ENCODE assay signal across 8 cellular contexts in genomic region chr11:60265373-60266214, GRCh38. TPM values are rescaled to one million over a fixed set of nuclear protein-coding genes. Genes with fewer than 3 reads are reported as not detected.
DNase-seq lines count a peak whose midpoint lies in the region; ATAC-seq, FAIRE-seq and TF ChIP-seq lines count a peak whose summit lies in the region.

No MANE protein-coding gene starts in this region.

- intact Hi-C loops in HepG2 (cut with micrococcal nuclease; ENCODE audit: unreplicated experiment), result loop anchor here (1.0 to 5.0 kb wide), 4 partner anchors 69 to 353 kb away; no protein-coding TSS in a partner anchor

- H3K4me1 ChIP-seq in HepG2 (ENCODE audit: insufficient read depth, low read length), result no peaks in the 10 kb centered on the region

- TF ChIP-seq EP300 in HepG2 (IDR thresholded peaks at IDR 0.05; ENCODE audit: low read depth in 2 of 2, low read length in 2 of 2), result no peak
- TF ChIP-seq EP300 in HepG2 (CRISPR knock-in tag; IDR thresholded peaks at IDR 0.05; ENCODE audit: borderline replicate concordance), result no peak

- H3K27me3 ChIP-seq in HepG2 (ENCODE audit: control insufficient read depth in 1 of 2, insufficient read depth in 2 of 2, low read length in 2 of 2) (peaks cover 0 to 4% of the 10 kb centered on the region in 2 experiments; a peak in 2 of 5 replicates), MG63 (0 out of 2 replicates have a peak, but pooled peaks cover 3% of the 10 kb centered on the region)

- CTCF ChIA-PET in HepG2 (lab: Yijun Ruan, JAX; ENCODE audit: low intra/inter-chr PET ratio, low total read pairs), result interaction anchor here (0.6 kb wide), 1 partner anchor 491 kb away, joined by 3 read pairs; the partner anchor contains the start of gene MS4A15

- TF ChIP-seq CTCF in brain (conservative IDR thresholded peaks at IDR 0.05) (peak; percentile 76 to 87), HepG2 (CRISPR knock-in tag; IDR thresholded peaks at IDR 0.05) (peak; percentile 69)

- peaks cover 0 to 3% (median 2%) of the 10 kb centered on the region in 5 experiments for H3K9me3 Mint-ChIP-seq in brain

- no peak overlapping the region for H3K27ac Mint-ChIP-seq in brain

- H3K9me3 ChIP-seq in HepG2 (ENCODE audit: low read length) (no peaks in the 10 kb centered on the region), MG63 (0 out of 2 replicates have a peak, but pooled peaks cover 3% of the 10 kb centered on the region)

- H3K36me3 Mint-ChIP-seq in brain, result no peaks in the 10 kb centered on the region

- H3K4me2 ChIP-seq in HepG2 (ENCODE audit: low read depth, low read length), result no peak overlapping the region

- DNase-seq in D341Med (ENCODE audit: low spot score), result peak; percentile 50
- peak; percentile 1 for DNase-seq in NCI-H2171 (lab: John Stamatoyannopoulos, UW)
- peak; percentile 8 for DNase-seq in HepG2 (ENCODE audit: low spot score)
- DNase-seq in MG63, result no peak
- DNase-seq in cortex of kidney (lab: John Stamatoyannopoulos, UW), result no peak

- no peak overlapping the region for H3K9ac ChIP-seq in HepG2 (ENCODE audit: insufficient read depth, low read depth, low read length)

- peak; percentile 52 for FAIRE-seq in HepG2 (lab: Jason Lieb, UNC)

- H3K4me3 ChIP-seq in HepG2 (replicated peaks in 1 of 3; ENCODE audit: insufficient read depth in 1 of 3, low read depth in 2 of 3, low read length in 3 of 3), result no peak overlapping the region
- no peak overlapping the region for H3K4me3 ChIP-seq in MG63

- no peak overlapping the region for H3K27ac ChIP-seq in HepG2 (ENCODE audit: extremely low read length, insufficient read depth, low read length)

- no peaks in the 10 kb centered on the region for H3K4me1 Mint-ChIP-seq in brain

- no peak for TF ChIP-seq POLR2A in HepG2 (IDR thresholded peaks at IDR 0.05; ENCODE audit: insufficient read depth in 1 of 2, low read depth in 2 of 2, low read length in 2 of 2)

- POLR2A ChIA-PET in HepG2 (lab: Yijun Ruan, JAX), result no interaction called here

- ATAC-seq in GM18867 (IDR thresholded peaks at IDR 0.05; ENCODE audit: unreplicated experiment) (peak; percentile 70), HepG2 (peak; percentile 25; the same call in 1 of the 3 replicates), HG03025 (IDR thresholded peaks at IDR 0.05; ENCODE audit: low FRiP score, unreplicated experiment) (no peak)

- H3K36me3 ChIP-seq in HepG2 (replicated peaks in 1 of 2; ENCODE audit: control insufficient read depth in 1 of 2, insufficient read depth in 2 of 2, low read length in 2 of 2) (no peaks in the 10 kb centered on the region), MG63 (no peaks in the 10 kb centered on the region)

- peak; percentile 26; the same call in 1 of the 2 replicates for TF ChIP-seq RAD21 in HepG2 (CRISPR knock-in tag; IDR thresholded peaks at IDR 0.05)

- 9% methylated on average over 4 of the region's 4 CpGs for WGBS in HepG2 (ENCODE audit: low lambda C conversion rate)

- H3K4me3 Mint-ChIP-seq in brain, result no peak overlapping the region

- H2AFZ ChIP-seq in HepG2 (ENCODE audit: low read length), result no peak overlapping the region

- in situ Hi-C loops in HepG2 (cut with HindIII; ENCODE audit: extremely low pct_ligation_motif_present, low pct_unique_long_range_greater_than_20kb), result loop anchor here (25.0 kb wide), 1 partner anchor 347 kb away; no protein-coding TSS in a partner anchor

- no TSS peak for BruUV-seq in HepG2 (replicated peaks; lab: Mats Ljungman, UMichigan)

- no peaks in the 10 kb centered on the region for H4K20me1 ChIP-seq in HepG2 (ENCODE audit: insufficient read depth, low read length)

- no peaks in the 10 kb centered on the region for H3K79me2 ChIP-seq in HepG2 (ENCODE audit: insufficient read depth, low read length)

- H3K27me3 Mint-ChIP-seq in brain, result peaks cover 7% of the 10 kb centered on the region

TF ChIP-seq in HepG2, 621 proteins besides CTCF, POLR2A, EP300 and RAD21:
- TF ChIP-seq SMC3 (IDR thresholded peaks at IDR 0.05; ENCODE audit: low read length) (peak; percentile 20; the same call in 1 of the 2 replicates), ZNF260 (CRISPR knock-in tag; IDR thresholded peaks at IDR 0.05; ENCODE audit: borderline replicate concordance, low read depth) (no peak), STAG1 (CRISPR knock-in tag; IDR thresholded peaks at IDR 0.05) (peak; percentile 51; the same call in 1 of the 2 replicates), MIXL1 (CRISPR knock-in tag; IDR thresholded peaks at IDR 0.05) (peak; percentile 82; the same call in 1 of the 2 replicates), ARID3A (IDR thresholded peaks at IDR 0.05; ENCODE audit: low read depth, low read length) (peak; percentile 60; the same call in 1 of the 2 replicates)

RNA-seq across cellular contexts. Expression of gene MS4A4A, which starts 14.9 kb away (rescaled TPM):
- polyA plus RNA-seq in brain (ENCODE audit: insufficient read depth, low read depth, low replicate concordance), result 3.5 TPM
- total RNA-seq in HepG2 (2016; rRNA removed; fragmentation: Illumina TruSeq; extraction: Trizol), result not detected in 2 replicates
- total RNA-seq in HepG2 (2016; cell fraction: cytosol; rRNA removed; fragmentation: Illumina TruSeq; extraction: Trizol; ENCODE audit: low read depth), result not detected in 2 replicates
- total RNA-seq in HepG2 (2016; cell fraction: insoluble cytoplasmic fraction; rRNA removed; fragmentation: Illumina TruSeq; extraction: Trizol), result not detected in 2 replicates
- not detected in 2 replicates for total RNA-seq in HepG2 (2016; cell fraction: membrane; rRNA removed; fragmentation: Illumina TruSeq; extraction: Trizol)
- total RNA-seq in HepG2 (2016; cell fraction: nucleus; rRNA removed; fragmentation: Illumina TruSeq; extraction: Trizol), result not detected in 2 replicates
- not detected in 2 replicates for polyA plus RNA-seq in HepG2 (2011; rRNA removed)
- not detected in 2 replicates for polyA plus RNA-seq in HepG2 (2011; cell fraction: cytosol; rRNA removed)
- polyA plus RNA-seq in HepG2 (2011; cell fraction: nucleus; rRNA removed), result not detected in 2 replicates
- not detected in 2 replicates for polyA plus RNA-seq in HepG2 (2012)
- polyA plus RNA-seq in HepG2 (2016; cell fraction: cytosol; fragmentation: Illumina TruSeq; extraction: Trizol; ENCODE audit: low read depth), result not detected in 2 replicates
- polyA plus RNA-seq in HepG2 (2016; cell fraction: insoluble cytoplasmic fraction; fragmentation: Illumina TruSeq; extraction: Trizol; ENCODE audit: low read depth), result not detected in 2 replicates
- not detected in 2 replicates for polyA plus RNA-seq in HepG2 (2016; cell fraction: membrane; fragmentation: Illumina TruSeq; extraction: Trizol; ENCODE audit: low read depth)
- polyA plus RNA-seq in HepG2 (2016; cell fraction: nucleus; fragmentation: Illumina TruSeq; extraction: Trizol; ENCODE audit: insufficient read depth, low read depth), result not detected in 2 replicates
- 0.18 TPM in 1 of 2 replicates, not detected in the other for polyA minus RNA-seq in HepG2 (2011; rRNA and poly(A)+ RNA removed; ENCODE audit: low replicate concordance)
- not detected in 2 replicates for polyA minus RNA-seq in HepG2 (2011; cell fraction: cytosol; rRNA and poly(A)+ RNA removed)
- not detected in 2 replicates for polyA minus RNA-seq in HepG2 (2011; cell fraction: nucleus; rRNA and poly(A)+ RNA removed)
- not detected in 2 replicates for total RNA-seq in MG63 (2014; rRNA removed; shearing (Covaris generic); ENCODE audit: low replicate concordance)

RNA-seq across cellular contexts. Expression of gene MS4A4E, which starts 22.7 kb away (rescaled TPM):
- polyA plus RNA-seq in brain (ENCODE audit: insufficient read depth, low read depth, low replicate concordance) (not detected), HepG2 (2011; rRNA removed) (not detected in 2 replicates)
- total RNA-seq in HepG2 (2016; rRNA removed; fragmentation: Illumina TruSeq; extraction: Trizol), result not detected in 2 replicates
- not detected in 2 replicates for total RNA-seq in HepG2 (2016; cell fraction: cytosol; rRNA removed; fragmentation: Illumina TruSeq; extraction: Trizol; ENCODE audit: low read depth)
- total RNA-seq in HepG2 (2016; cell fraction: insoluble cytoplasmic fraction; rRNA removed; fragmentation: Illumina TruSeq; extraction: Trizol), result not detected in 2 replicates
- not detected in 2 replicates for total RNA-seq in HepG2 (2016; cell fraction: membrane; rRNA removed; fragmentation: Illumina TruSeq; extraction: Trizol)
- total RNA-seq in HepG2 (2016; cell fraction: nucleus; rRNA removed; fragmentation: Illumina TruSeq; extraction: Trizol), result not detected in 2 replicates
- polyA plus RNA-seq in HepG2 (2011; cell fraction: cytosol; rRNA removed), result not detected in 2 replicates
- polyA plus RNA-seq in HepG2 (2011; cell fraction: nucleus; rRNA removed), result not detected in 2 replicates
- not detected in 2 replicates for polyA plus RNA-seq in HepG2 (2012)
- polyA plus RNA-seq in HepG2 (2016; cell fraction: cytosol; fragmentation: Illumina TruSeq; extraction: Trizol; ENCODE audit: low read depth), result not detected in 2 replicates
- not detected in 2 replicates for polyA plus RNA-seq in HepG2 (2016; cell fraction: insoluble cytoplasmic fraction; fragmentation: Illumina TruSeq; extraction: Trizol; ENCODE audit: low read depth)
- polyA plus RNA-seq in HepG2 (2016; cell fraction: membrane; fragmentation: Illumina TruSeq; extraction: Trizol; ENCODE audit: low read depth), result not detected in 2 replicates
- not detected in 2 replicates for polyA plus RNA-seq in HepG2 (2016; cell fraction: nucleus; fragmentation: Illumina TruSeq; extraction: Trizol; ENCODE audit: insufficient read depth, low read depth)
- polyA minus RNA-seq in HepG2 (2011; rRNA and poly(A)+ RNA removed; ENCODE audit: low replicate concordance), result not detected in 2 replicates
- not detected in 2 replicates for polyA minus RNA-seq in HepG2 (2011; cell fraction: cytosol; rRNA and poly(A)+ RNA removed)
- polyA minus RNA-seq in HepG2 (2011; cell fraction: nucleus; rRNA and poly(A)+ RNA removed), result not detected in 2 replicates
- not detected in 2 replicates for total RNA-seq in MG63 (2014; rRNA removed; shearing (Covaris generic); ENCODE audit: low replicate concordance)

Comparison
In these comparisons a context has a peak if more than half of its experiments do, and no peak if none do; other contexts are left out.
1. DNase-seq: peak in D341Med (single experiment), NCI-H2171 (single experiment) and HepG2 (single experiment); none in MG63 (single experiment) and cortex of kidney (single experiment).